ENCODE assay signal across 1 cellular context in the genomic region with DNA sequence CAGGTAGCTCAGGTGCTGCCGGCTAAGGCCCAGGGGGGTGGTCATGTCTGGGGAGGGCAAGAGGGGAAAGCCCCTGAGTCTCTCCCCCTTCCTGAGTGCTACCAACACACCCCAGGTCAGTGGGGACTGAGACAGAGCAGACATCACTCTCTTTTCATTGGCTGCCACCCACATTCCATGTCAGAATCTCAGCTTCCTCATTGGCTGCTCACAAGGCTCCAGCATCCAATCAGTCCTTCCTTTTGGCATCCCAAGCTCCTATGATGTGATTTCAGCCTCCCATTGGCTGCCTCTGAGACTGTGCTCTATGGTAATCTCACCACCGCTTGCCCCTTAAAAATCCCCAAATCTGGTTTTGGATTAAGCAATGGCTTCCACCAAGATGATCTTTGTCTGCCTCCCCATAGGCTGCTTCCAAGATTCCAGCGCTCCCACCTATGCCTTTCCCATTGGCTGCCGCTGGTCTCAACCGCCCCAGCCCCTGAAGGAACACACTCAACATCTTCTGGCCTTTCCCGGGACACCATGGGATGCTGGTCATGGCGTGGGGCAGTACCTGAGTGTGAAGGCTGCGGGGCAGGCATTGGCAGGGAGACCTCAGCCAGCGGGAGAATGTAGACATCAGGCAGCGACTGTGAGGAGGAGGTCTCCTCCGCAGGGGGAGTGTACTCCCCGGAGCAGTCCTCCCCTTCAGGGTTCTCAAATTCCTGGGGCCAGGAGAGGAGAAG.
TF ChIP-seq lines count a peak whose summit lies in the region.

No MANE protein-coding gene starts in this region.

TF ChIP-seq in endothelial cell of umbilical vein, 7 proteins besides CTCF, POLR2A, EP300 and RAD21:
- TF ChIP-seq JUN (IDR thresholded peaks at IDR 0.05; ENCODE audit: borderline replicate concordance, insufficient read depth, insufficient read length, low read depth): no peak
- TF ChIP-seq EZH2 (IDR thresholded peaks at IDR 0.05; ENCODE audit: borderline replicate concordance, low read depth, low read length, severe bottlenecking): peak; percentile 1
- TF ChIP-seq GATA2 (IDR thresholded peaks at IDR 0.05; ENCODE audit: insufficient read depth, insufficient read length, low read depth, low read length): no peak
- TF ChIP-seq, protein P1, sequence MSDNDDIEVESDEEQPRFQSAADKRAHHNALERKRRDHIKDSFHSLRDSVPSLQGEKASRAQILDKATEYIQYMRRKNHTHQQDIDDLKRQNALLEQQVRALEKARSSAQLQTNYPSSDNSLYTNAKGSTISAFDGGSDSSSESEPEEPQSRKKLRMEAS (IDR thresholded peaks at IDR 0.05; ENCODE audit: insufficient read depth, insufficient read length): no peak
